1 cellular context compared by ENCODE assay signal in the genomic region with DNA sequence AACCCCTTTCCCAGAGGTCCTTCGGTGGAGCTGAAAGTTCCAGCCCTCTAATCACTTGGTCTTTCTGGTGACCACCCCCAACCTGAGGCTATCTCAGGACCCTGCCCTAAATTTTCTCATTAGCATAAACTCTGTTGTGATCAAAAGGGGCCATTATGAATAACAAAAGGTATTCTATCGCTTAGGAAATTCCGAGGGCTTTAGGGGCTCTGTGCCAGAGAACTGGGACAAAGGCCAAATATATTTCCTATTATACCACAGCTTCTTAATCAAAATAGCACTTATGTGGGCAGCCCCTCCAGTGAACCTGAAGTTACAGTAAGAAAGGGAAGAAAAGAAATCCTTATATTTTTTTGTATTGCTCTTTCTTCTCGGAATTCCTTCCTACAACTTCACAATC.
TF ChIP-seq lines count a peak whose summit lies in the region.

No MANE protein-coding gene starts in this region.

TF ChIP-seq in H1, 55 proteins besides CTCF, POLR2A, EP300 and RAD21 (continued from another document):
- TF ChIP-seq, protein P1, sequence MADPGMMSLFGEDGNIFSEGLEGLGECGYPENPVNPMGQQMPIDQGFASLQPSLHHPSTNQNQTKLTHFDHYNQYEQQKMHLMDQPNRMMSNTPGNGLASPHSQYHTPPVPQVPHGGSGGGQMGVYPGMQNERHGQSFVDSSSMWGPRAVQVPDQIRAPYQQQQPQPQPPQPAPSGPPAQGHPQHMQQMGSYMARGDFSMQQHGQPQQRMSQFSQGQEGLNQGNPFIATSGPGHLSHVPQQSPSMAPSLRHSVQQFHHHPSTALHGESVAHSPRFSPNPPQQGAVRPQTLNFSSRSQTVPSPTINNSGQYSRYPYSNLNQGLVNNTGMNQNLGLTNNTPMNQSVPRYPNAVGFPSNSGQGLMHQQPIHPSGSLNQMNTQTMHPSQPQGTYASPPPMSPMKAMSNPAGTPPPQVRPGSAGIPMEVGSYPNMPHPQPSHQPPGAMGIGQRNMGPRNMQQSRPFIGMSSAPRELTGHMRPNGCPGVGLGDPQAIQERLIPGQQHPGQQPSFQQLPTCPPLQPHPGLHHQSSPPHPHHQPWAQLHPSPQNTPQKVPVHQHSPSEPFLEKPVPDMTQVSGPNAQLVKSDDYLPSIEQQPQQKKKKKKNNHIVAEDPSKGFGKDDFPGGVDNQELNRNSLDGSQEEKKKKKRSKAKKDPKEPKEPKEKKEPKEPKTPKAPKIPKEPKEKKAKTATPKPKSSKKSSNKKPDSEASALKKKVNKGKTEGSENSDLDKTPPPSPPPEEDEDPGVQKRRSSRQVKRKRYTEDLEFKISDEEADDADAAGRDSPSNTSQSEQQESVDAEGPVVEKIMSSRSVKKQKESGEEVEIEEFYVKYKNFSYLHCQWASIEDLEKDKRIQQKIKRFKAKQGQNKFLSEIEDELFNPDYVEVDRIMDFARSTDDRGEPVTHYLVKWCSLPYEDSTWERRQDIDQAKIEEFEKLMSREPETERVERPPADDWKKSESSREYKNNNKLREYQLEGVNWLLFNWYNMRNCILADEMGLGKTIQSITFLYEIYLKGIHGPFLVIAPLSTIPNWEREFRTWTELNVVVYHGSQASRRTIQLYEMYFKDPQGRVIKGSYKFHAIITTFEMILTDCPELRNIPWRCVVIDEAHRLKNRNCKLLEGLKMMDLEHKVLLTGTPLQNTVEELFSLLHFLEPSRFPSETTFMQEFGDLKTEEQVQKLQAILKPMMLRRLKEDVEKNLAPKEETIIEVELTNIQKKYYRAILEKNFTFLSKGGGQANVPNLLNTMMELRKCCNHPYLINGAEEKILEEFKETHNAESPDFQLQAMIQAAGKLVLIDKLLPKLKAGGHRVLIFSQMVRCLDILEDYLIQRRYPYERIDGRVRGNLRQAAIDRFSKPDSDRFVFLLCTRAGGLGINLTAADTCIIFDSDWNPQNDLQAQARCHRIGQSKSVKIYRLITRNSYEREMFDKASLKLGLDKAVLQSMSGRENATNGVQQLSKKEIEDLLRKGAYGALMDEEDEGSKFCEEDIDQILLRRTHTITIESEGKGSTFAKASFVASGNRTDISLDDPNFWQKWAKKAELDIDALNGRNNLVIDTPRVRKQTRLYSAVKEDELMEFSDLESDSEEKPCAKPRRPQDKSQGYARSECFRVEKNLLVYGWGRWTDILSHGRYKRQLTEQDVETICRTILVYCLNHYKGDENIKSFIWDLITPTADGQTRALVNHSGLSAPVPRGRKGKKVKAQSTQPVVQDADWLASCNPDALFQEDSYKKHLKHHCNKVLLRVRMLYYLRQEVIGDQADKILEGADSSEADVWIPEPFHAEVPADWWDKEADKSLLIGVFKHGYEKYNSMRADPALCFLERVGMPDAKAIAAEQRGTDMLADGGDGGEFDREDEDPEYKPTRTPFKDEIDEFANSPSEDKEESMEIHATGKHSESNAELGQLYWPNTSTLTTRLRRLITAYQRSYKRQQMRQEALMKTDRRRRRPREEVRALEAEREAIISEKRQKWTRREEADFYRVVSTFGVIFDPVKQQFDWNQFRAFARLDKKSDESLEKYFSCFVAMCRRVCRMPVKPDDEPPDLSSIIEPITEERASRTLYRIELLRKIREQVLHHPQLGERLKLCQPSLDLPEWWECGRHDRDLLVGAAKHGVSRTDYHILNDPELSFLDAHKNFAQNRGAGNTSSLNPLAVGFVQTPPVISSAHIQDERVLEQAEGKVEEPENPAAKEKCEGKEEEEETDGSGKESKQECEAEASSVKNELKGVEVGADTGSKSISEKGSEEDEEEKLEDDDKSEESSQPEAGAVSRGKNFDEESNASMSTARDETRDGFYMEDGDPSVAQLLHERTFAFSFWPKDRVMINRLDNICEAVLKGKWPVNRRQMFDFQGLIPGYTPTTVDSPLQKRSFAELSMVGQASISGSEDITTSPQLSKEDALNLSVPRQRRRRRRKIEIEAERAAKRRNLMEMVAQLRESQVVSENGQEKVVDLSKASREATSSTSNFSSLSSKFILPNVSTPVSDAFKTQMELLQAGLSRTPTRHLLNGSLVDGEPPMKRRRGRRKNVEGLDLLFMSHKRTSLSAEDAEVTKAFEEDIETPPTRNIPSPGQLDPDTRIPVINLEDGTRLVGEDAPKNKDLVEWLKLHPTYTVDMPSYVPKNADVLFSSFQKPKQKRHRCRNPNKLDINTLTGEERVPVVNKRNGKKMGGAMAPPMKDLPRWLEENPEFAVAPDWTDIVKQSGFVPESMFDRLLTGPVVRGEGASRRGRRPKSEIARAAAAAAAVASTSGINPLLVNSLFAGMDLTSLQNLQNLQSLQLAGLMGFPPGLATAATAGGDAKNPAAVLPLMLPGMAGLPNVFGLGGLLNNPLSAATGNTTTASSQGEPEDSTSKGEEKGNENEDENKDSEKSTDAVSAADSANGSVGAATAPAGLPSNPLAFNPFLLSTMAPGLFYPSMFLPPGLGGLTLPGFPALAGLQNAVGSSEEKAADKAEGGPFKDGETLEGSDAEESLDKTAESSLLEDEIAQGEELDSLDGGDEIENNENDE (IDR thresholded peaks at IDR 0.05; ENCODE audit: insufficient replicate concordance, low read length), result no peak
- TF ChIP-seq CEBPB (IDR thresholded peaks at IDR 0.05; ENCODE audit: low read depth, low read length) (no peak), JUN (IDR thresholded peaks at IDR 0.05; ENCODE audit: low read depth, low read length) (no peak), HDAC2 (IDR thresholded peaks at IDR 0.05; ENCODE audit: borderline replicate concordance in 1 of 2, low read depth in 2 of 2, low read length in 2 of 2) (no peak), POLR2AphosphoS5 (IDR thresholded peaks at IDR 0.05; ENCODE audit: low read depth, low read length) (no peak)
TF ChIP-seq in H1: peak in this region for 3.
